In the genomic region with DNA sequence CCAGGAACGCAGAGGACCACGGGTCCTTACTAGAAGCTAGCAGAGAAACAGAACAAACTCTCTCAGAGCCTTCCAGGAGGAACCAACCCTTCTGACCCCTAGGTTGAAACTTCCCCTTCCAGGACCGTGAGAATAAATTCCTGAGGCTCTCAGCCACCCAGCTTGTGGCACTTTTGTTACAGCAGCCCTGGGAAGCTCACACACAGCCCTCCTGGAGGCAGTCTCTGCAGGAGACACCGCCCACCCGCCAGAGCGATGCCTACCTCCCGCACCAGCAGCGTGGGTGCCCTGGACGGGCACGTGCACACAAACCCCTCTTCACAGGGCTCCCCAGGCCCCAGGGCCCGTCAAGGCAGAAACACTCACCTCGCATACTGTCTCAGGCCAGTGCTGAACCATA, we compare ENCODE assay signal across 15 cellular contexts. TPM values are rescaled to one million over a fixed set of nuclear protein-coding genes. Genes with fewer than 3 reads are reported as not detected.
DNase-seq lines count a peak whose midpoint lies in the region; ATAC-seq and TF ChIP-seq lines count a peak whose summit lies in the region.
"Had no signal": no experiment of that assay in that cellular context is flagged by ENCODE, and none has a peak within 500 bp of the region (broad histone marks: within the 10 kb centered on the region; RNA-seq: fewer than 3 reads in every experiment).

No MANE protein-coding gene starts in this region.

- H3K4me3 Mint-ChIP-seq in CD4-positive, alpha-beta T cell = peak overlapping the region; percentile 95
- H3K4me3 Mint-ChIP-seq in activated T-cell treated with anti-CD3 and anti-CD28 coated beads, Interleukin-2, amount 50 U/mL, for 4 hours = peak overlapping the region; percentile 90
- H3K4me3 Mint-ChIP-seq in memory B cell = peak overlapping the region; percentile 8

- peak overlapping the region; percentile 93 for H3K27ac Mint-ChIP-seq in CD4-positive, alpha-beta T cell
- H3K27ac Mint-ChIP-seq in memory B cell = peak overlapping the region; percentile 95

- no peak overlapping the region for H3K4me3 ChIP-seq in esophagus squamous epithelium
- H3K4me3 ChIP-seq: right atrium auricular region, SK-N-MC had no signal

- intact Hi-C loops in CD4-positive, alpha-beta T cell (cut with DNase I, micrococcal nuclease) = loop anchor here (5.0 to 10.0 kb wide), 3 partner anchors 35 to 873 kb away; partner anchors contain the start of gene AFDN (in 1 of the 2)
- intact Hi-C loops in esophagus squamous epithelium (cut with DNase I) = no loop called here

- peak overlapping the region; percentile 88 for H3K27ac ChIP-seq in CD4-positive, alpha-beta T cell (ENCODE audit: low read depth, low read length)
- H3K27ac ChIP-seq in KOPT-K1 (ENCODE audit: low read depth, low read length, poor library complexity, severe bottlenecking) (peak overlapping the region; percentile 55), esophagus squamous epithelium (no peak overlapping the region)
- H3K27ac ChIP-seq: HL-60, left ventricle myocardium inferior, SK-N-MC had no signal

- POLR2A ChIA-PET in CD4-positive, alpha-beta T cell (lab: Charles Lee) = no interaction called here

- TF ChIP-seq CTCF in CD4-positive, alpha-beta T cell (IDR thresholded peaks at IDR 0.05) = no peak
- no peak for TF ChIP-seq CTCF in esophagus squamous epithelium (IDR thresholded peaks at IDR 0.05)

- H3K27me3 ChIP-seq in CD4-positive, alpha-beta T cell (ENCODE audit: control insufficient read depth, insufficient read depth, low read length) = no peaks in the 10 kb centered on the region
- no peaks in the 10 kb centered on the region for H3K27me3 ChIP-seq in esophagus squamous epithelium
- H3K27me3 ChIP-seq: right atrium auricular region had no signal

- no peaks in the 10 kb centered on the region for H3K9me3 ChIP-seq in CD4-positive, alpha-beta T cell (ENCODE audit: control insufficient read depth, low read length)
- no peaks in the 10 kb centered on the region for H3K9me3 ChIP-seq in KOPT-K1 (ENCODE audit: insufficient read depth, low read length, poor library complexity, severe bottlenecking)
- H3K9me3 ChIP-seq in esophagus squamous epithelium = no peaks in the 10 kb centered on the region
- H3K9me3 ChIP-seq: left ventricle myocardium inferior, right atrium auricular region had no signal

- H3K27me3 Mint-ChIP-seq in CD4-positive, alpha-beta T cell = no peaks in the 10 kb centered on the region
- no peaks in the 10 kb centered on the region for H3K27me3 Mint-ChIP-seq in activated T-cell treated with anti-CD3 and anti-CD28 coated beads, Interleukin-2, amount 50 U/mL, for 4 hours (ENCODE audit: low read depth)
- H3K27me3 Mint-ChIP-seq in memory B cell = no peaks in the 10 kb centered on the region
- H3K27me3 Mint-ChIP-seq: natural killer cell treated with Interleukin-12 subunit alpha and Interleukin-12 subunit beta and Interleukin-15 and Interleukin-18, amount 100 ng/mL, for 72 hours had no signal

- no peak for ATAC-seq in CD4-positive, alpha-beta T cell (ENCODE audit: poor library complexity)
- no peak for ATAC-seq in activated T-cell treated with anti-CD3 and anti-CD28 coated beads, Interleukin-2, amount 50 U/mL, for 4 hours
- ATAC-seq in memory B cell (ENCODE audit: low read depth) (no peak), GM18517 (IDR thresholded peaks at IDR 0.05; ENCODE audit: unreplicated experiment) (no peak)

- no peak for DNase-seq in CD4-positive, alpha-beta T cell
- no peak for DNase-seq in activated T-cell treated with anti-CD3 and anti-CD28 coated beads, Interleukin-2, amount 50 U/mL, for 4 hours
- DNase-seq in memory B cell (ENCODE audit: low spot score in 2 of 2) (no peak), AG08396 (ENCODE audit: low spot score) (no peak), esophagus squamous epithelium (lab: John Stamatoyannopoulos, UW) (no peak), glomerular visceral epithelial cell (ENCODE audit: extremely low spot score) (no peak)
- DNase-seq: activated CD4-positive, CD25-positive, alpha-beta regulatory T cell treated with anti-CD3 and anti-CD28 coated beads, Interleukin-2, amount 50 U/mL, for 72 hours; GOT3; left ventricle myocardium inferior had no signal

- peaks cover 65% of the 10 kb centered on the region for H3K4me1 Mint-ChIP-seq in CD4-positive, alpha-beta T cell (ENCODE audit: low read depth)
- peaks cover 68% of the 10 kb centered on the region for H3K4me1 Mint-ChIP-seq in activated T-cell treated with anti-CD3 and anti-CD28 coated beads, Interleukin-2, amount 50 U/mL, for 4 hours (ENCODE audit: low read depth)
- peaks cover 45% of the 10 kb centered on the region for H3K4me1 Mint-ChIP-seq in memory B cell

- CTCF ChIA-PET in CD4-positive, alpha-beta T cell (lab: Charles Lee) = interaction anchor here (1.1 to 10.0 kb wide), 7 partner anchors 8 to 48 kb away, joined by 3 to 50 read pairs (median 5); no protein-coding TSS in a partner anchor

- H3K9me3 Mint-ChIP-seq in CD4-positive, alpha-beta T cell = no peaks in the 10 kb centered on the region
- no peaks in the 10 kb centered on the region for H3K9me3 Mint-ChIP-seq in activated T-cell treated with anti-CD3 and anti-CD28 coated beads, Interleukin-2, amount 50 U/mL, for 4 hours
- no peaks in the 10 kb centered on the region for H3K9me3 Mint-ChIP-seq in memory B cell
- H3K9me3 Mint-ChIP-seq: natural killer cell treated with Interleukin-12 subunit alpha and Interleukin-12 subunit beta and Interleukin-15 and Interleukin-18, amount 100 ng/mL, for 72 hours had no signal

- peaks cover 17% of the 10 kb centered on the region for H3K36me3 ChIP-seq in KOPT-K1 (ENCODE audit: insufficient read depth, low read length)
- peaks cover 0 to 23% (median 6%) of the 10 kb centered on the region in 3 donors for H3K36me3 ChIP-seq in esophagus squamous epithelium

- TF ChIP-seq POLR2A in esophagus squamous epithelium (IDR thresholded peaks at IDR 0.05) = no peak

- H3K36me3 Mint-ChIP-seq in CD4-positive, alpha-beta T cell (ENCODE audit: low read depth) = peaks cover 70% of the 10 kb centered on the region
- peaks cover 10% of the 10 kb centered on the region for H3K36me3 Mint-ChIP-seq in activated T-cell treated with anti-CD3 and anti-CD28 coated beads, Interleukin-2, amount 50 U/mL, for 4 hours (ENCODE audit: insufficient read depth)
- peaks cover 24% of the 10 kb centered on the region for H3K36me3 Mint-ChIP-seq in memory B cell
- H3K36me3 Mint-ChIP-seq: natural killer cell treated with Interleukin-12 subunit alpha and Interleukin-12 subunit beta and Interleukin-15 and Interleukin-18, amount 100 ng/mL, for 72 hours had no signal

- WGBS in esophagus squamous epithelium, 2 donors = 86% methylated on average over 11 to 12 of the region's 12 CpGs

- H3K4me1 ChIP-seq in esophagus squamous epithelium = peaks cover 10 to 47% (median 17%) of the 10 kb centered on the region in 3 donors

RNA-seq across cellular contexts. Expression of gene RNASET2, which starts 4.2 kb away (rescaled TPM):
- 100 to 1,000 TPM; 164 to 165 TPM for total RNA-seq in CD4-positive, alpha-beta T cell
- total RNA-seq in activated T-cell treated with anti-CD3 and anti-CD28 coated beads, Interleukin-2, amount 50 U/mL, for 4 hours = 10 to 100 TPM; 43.7 to 67.3 (median 49.4) TPM
- total RNA-seq in esophagus squamous epithelium = 10 to 100 TPM; 29.1 to 56.7 (median 41.2) TPM

RNA-seq across cellular contexts. Expression of gene CEP43, which starts 47.1 kb away (rescaled TPM):
- total RNA-seq in CD4-positive, alpha-beta T cell = 10 to 100 TPM; 12.5 to 13.5 TPM
- total RNA-seq in activated T-cell treated with anti-CD3 and anti-CD28 coated beads, Interleukin-2, amount 50 U/mL, for 4 hours = 10 to 100 TPM; 19.5 to 20.2 (median 19.5) TPM
- total RNA-seq in esophagus squamous epithelium = 10 to 100 TPM; 13.0 to 18.6 (median 13.3) TPM

Comparison
In these comparisons a context has a peak if more than half of its experiments do, and no peak if none do; other contexts are left out.
1. H3K27ac ChIP-seq: peak in CD4-positive, alpha-beta T cell (single experiment) and KOPT-K1 (single experiment); none in esophagus squamous epithelium (0 of 4).
2. H3K4me3 Mint-ChIP-seq: peak in every context shown above with its lines; median percentile 95 in CD4-positive, alpha-beta T cell; 90 in activated T-cell treated with anti-CD3 and anti-CD28 coated beads, Interleukin-2, amount 50 U/mL, for 4 hours; 8 in memory B cell.